ENCODE assay signal across 8 cellular contexts in the genomic region with DNA sequence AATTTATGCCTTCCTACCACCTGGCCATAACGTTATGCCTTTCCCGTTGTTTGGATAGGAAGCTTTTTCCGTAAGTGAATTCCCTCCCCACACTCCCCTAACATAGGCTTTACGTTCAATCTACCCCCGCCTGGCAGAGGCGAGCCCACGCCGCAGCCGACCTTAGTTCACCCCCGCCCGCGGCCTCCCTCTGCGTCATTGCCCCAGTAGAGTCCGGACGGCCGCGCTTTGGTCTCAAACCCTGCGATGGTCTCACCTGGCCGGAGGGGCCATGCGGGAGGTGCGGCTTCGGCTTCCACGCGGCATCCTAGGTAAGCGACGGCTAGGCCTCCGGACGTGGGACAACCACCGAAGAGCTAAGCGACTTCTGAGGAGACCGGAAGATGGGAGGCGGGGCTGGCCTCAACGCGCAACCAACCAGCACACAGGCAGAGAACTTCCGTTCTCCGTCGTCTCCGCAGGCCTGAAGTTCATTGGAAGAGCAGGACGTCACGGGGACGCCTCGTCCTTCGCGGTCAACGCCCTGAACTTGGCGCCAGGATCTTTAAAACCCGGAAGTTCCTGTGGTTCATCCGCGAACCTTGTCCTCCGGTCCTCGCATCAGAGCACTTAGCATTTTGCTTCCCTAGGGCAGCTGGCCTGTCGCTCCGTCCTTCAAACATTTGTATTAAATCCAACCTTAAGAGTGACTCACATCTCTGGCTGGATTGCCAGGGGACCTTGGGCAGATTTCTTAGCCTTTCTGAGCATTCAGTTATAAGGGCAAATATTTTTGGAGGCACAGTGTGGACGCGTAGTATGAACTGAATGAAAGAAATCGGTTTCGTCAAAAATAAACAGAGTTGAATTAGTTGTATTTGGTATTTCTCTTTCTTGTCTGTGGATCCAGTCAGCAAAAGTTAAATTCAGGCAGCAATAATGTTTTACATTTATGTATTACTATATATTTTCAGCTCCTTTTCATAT. TPM values are rescaled to one million over a fixed set of nuclear protein-coding genes. Genes with fewer than 3 reads are reported as not detected.
DNase-seq lines count a peak whose midpoint lies in the region; ATAC-seq lines count a peak whose summit lies in the region.

Gene CHCHD2, minus strand, starts transcription at position 369 of the 966 bp plus-strand sequence. Its CDS starts 63 bp downstream, at position 306.

- peak within 1 kb of the TSS; percentile 96 for H3K9ac ChIP-seq in mesendoderm (ENCODE audit: low read length)

- H3K36me3 ChIP-seq in mesendoderm (ENCODE audit: control insufficient read depth, insufficient read depth, low read length) = peaks cover 6% of the 10 kb centered on the region

- peaks cover 1% of the 10 kb centered on the region for H3K4me1 ChIP-seq in mesendoderm (ENCODE audit: control insufficient read depth, low read depth, low read length)

- peak within 1 kb of the TSS; percentile 70 for H3K4me2 ChIP-seq in mesendoderm (ENCODE audit: low read length)

- no peak within 1 kb of the TSS for H4K8ac ChIP-seq in mesendoderm (ENCODE audit: low read depth, low read length)

- H2BK5ac ChIP-seq in mesendoderm (ENCODE audit: low read length) = no peak within 1 kb of the TSS

- H4K5ac ChIP-seq in mesendoderm (ENCODE audit: low read length) = no peak within 1 kb of the TSS

- H3K4ac ChIP-seq in mesendoderm (ENCODE audit: low read depth, low read length) = no peak within 1 kb of the TSS

- H3K23ac ChIP-seq in mesendoderm (ENCODE audit: low read length) = no peak within 1 kb of the TSS

- peak; percentile 100 for ATAC-seq in GM21360 (IDR thresholded peaks at IDR 0.05; ENCODE audit: unreplicated experiment)

- no peak within 1 kb of the TSS for H3K18ac ChIP-seq in mesendoderm (ENCODE audit: low read length)

- H2BK15ac ChIP-seq in mesendoderm (replicated peaks; ENCODE audit: low read depth) = no peak within 1 kb of the TSS

- peak; percentile 97 for DNase-seq in COLO668 (lab: John Stamatoyannopoulos, UW; ENCODE audit: unreplicated experiment)
- peak; percentile 99 for DNase-seq in HT1080 (ENCODE audit: low read depth)
- peak; percentile 97 to 98 for DNase-seq in NOMO-1 (lab: John Stamatoyannopoulos, UW; ENCODE audit: unreplicated experiment in 2 of 2)
- DNase-seq in activated CD8-positive, alpha-beta memory T cell treated with anti-CD3 and anti-CD28 coated beads for 24 hours = peak; percentile 90
- DNase-seq in effector CD4-positive, alpha-beta T cell = peak; percentile 91
- DNase-seq in mesendoderm = peak; percentile 99
- DNase-seq in stimulated activated CD8-positive, alpha-beta memory T cell treated with anti-CD3 and anti-CD28 coated beads, Interleukin-15, amount 100 ng/mL, for 1 hour (ENCODE audit: low read depth) = peak; percentile 85

- peak within 1 kb of the TSS; percentile 91 for H3K56ac ChIP-seq in mesendoderm (ENCODE audit: low read length)

- peaks cover 3% of the 10 kb centered on the region for H3K79me1 ChIP-seq in mesendoderm (ENCODE audit: low read length)

- no peak within 1 kb of the TSS for H3K27ac ChIP-seq in mesendoderm (ENCODE audit: low read depth, low read length)

- no peaks in the 10 kb centered on the region for H3K27me3 ChIP-seq in mesendoderm (ENCODE audit: insufficient read depth, low read length, poor library complexity)

- peaks cover 14% of the 10 kb centered on the region for H3K79me2 ChIP-seq in mesendoderm (ENCODE audit: control insufficient read depth, insufficient read depth, low read length)

- H3K4me3 ChIP-seq in mesendoderm (ENCODE audit: low read length) = peak within 1 kb of the TSS; percentile 99

- H2AK5ac ChIP-seq in mesendoderm (ENCODE audit: low read length) = no peak within 1 kb of the TSS

- WGBS in mesendoderm (ENCODE audit: extremely low coverage, insufficient coverage, low lambda C conversion rate) = no CpG with 5 or more reads among the region's 57 CpGs

- H2BK120ac ChIP-seq in mesendoderm (ENCODE audit: low read depth, low read length) = no peak within 1 kb of the TSS

RNA-seq across cellular contexts. Expression of gene CHCHD2, which starts in this region (rescaled TPM):
- 607 and 847 TPM in 2 replicates for total RNA-seq in HT1080 (2014; rRNA removed; shearing (Covaris generic))
- 705 and 728 TPM in 2 replicates for polyA plus RNA-seq in HT1080 (2015; cell fraction: cytosol; rRNA removed)
- polyA plus RNA-seq in HT1080 (2015; cell fraction: nucleus; rRNA removed) = 289 and 309 TPM in 2 replicates
- polyA plus RNA-seq in mesendoderm (2013, experiment 1 of 2) = 182 TPM
- polyA plus RNA-seq in mesendoderm (2013, experiment 2 of 2) = 181 TPM
